Comparison of ENCODE assay signal across 8 cellular contexts in genomic region chr2:205681836-205682238, GRCh38. TPM values are rescaled to one million over a fixed set of nuclear protein-coding genes. Genes with fewer than 3 reads are reported as not detected.
DNase-seq lines count a peak whose midpoint lies in the region; TF ChIP-seq lines count a peak whose summit lies in the region.

No MANE protein-coding gene starts in this region.

- no peaks in the 10 kb centered on the region for H3K27me3 Mint-ChIP-seq in osteocyte (ENCODE audit: unreplicated experiment)

- H3K27ac Mint-ChIP-seq in osteocyte (ENCODE audit: unreplicated experiment), result peak overlapping the region; percentile 70

- POLR2A ChIA-PET in RWPE1 (lab: Yijun Ruan, JAX; ENCODE audit: low non-redundant PET), result no interaction called here

- intact Hi-C loops in esophagus squamous epithelium (cut with DNase I), result loop anchor here (10.0 kb wide), 1 partner anchor 63 kb away; no protein-coding TSS in a partner anchor

- H3K27me3 ChIP-seq in H7 (ENCODE audit: control insufficient read depth, insufficient read depth, low read length) (peaks cover 30% of the 10 kb centered on the region; the same call in 1 of the 2 replicates), esophagus squamous epithelium (peaks cover 0 to 30% (median 0%) of the 10 kb centered on the region in 4 donors)

- CTCF ChIA-PET in RWPE1 (lab: Yijun Ruan, JAX), result no interaction called here

- no peaks in the 10 kb centered on the region for H3K36me3 ChIP-seq in H7 (replicated peaks; ENCODE audit: control insufficient read depth, insufficient read depth, low read length)
- H3K36me3 ChIP-seq in esophagus squamous epithelium, result no peaks in the 10 kb centered on the region

- no peaks in the 10 kb centered on the region for H3K9me3 ChIP-seq in esophagus squamous epithelium

- peak overlapping the region; percentile 74 for H3K4me3 Mint-ChIP-seq in osteocyte (ENCODE audit: unreplicated experiment)

- H3K27ac ChIP-seq in RWPE1, result peak overlapping the region; percentile 72
- H3K27ac ChIP-seq in esophagus squamous epithelium, result peak overlapping the region; percentile 86 to 95 (median 90)

- H3K4me3 ChIP-seq in H7 (ENCODE audit: insufficient read depth, low read depth, low read length), result peak overlapping the region; percentile 81
- peak overlapping the region; percentile 55 to 80 (median 64) for H3K4me3 ChIP-seq in esophagus squamous epithelium

- TF ChIP-seq CTCF in RWPE1 (conservative IDR thresholded peaks at IDR 0.05; ENCODE audit: low read depth) (no peak), esophagus squamous epithelium (IDR thresholded peaks at IDR 0.05) (no peak), osteocyte (IDR thresholded peaks at IDR 0.05) (no peak)

- WGBS in esophagus squamous epithelium, 2 donors, result 0 to 3% methylated on average over 2 to 21 of the region's 42 CpGs

- TF ChIP-seq POLR2A in esophagus squamous epithelium (IDR thresholded peaks at IDR 0.05), result no peak

- peaks cover 51% of the 10 kb centered on the region for H3K4me1 Mint-ChIP-seq in osteocyte (ENCODE audit: unreplicated experiment)

- DNase-seq in DMS153 treated with DMSO at 0.1 percent for 48 hours (lab: John Stamatoyannopoulos, UW; ENCODE audit: unreplicated experiment), result peak; percentile 10
- no peak for DNase-seq in DMS153 (lab: John Stamatoyannopoulos, UW)
- peak; percentile 65 for DNase-seq in H7
- DNase-seq in RWPE1 (ENCODE audit: low spot score), result no peak
- no peak for DNase-seq in esophagus squamous epithelium (lab: John Stamatoyannopoulos, UW)
- no peak for DNase-seq in osteocyte (ENCODE audit: extremely low spot score, unreplicated experiment)
- no peak for DNase-seq in hepatic stellate cell (ENCODE audit: low spot score)
- DNase-seq in COLO829 (ENCODE audit: low spot score), result no peak

- no peaks in the 10 kb centered on the region for H3K9me3 Mint-ChIP-seq in osteocyte (ENCODE audit: unreplicated experiment)

- peaks cover 2 to 82% (median 7%) of the 10 kb centered on the region in 3 donors for H3K4me1 ChIP-seq in esophagus squamous epithelium

- H3K36me3 Mint-ChIP-seq in osteocyte (ENCODE audit: unreplicated experiment), result no peaks in the 10 kb centered on the region

RNA-seq across cellular contexts. Expression of gene NRP2, which starts 0.5 kb away (rescaled TPM):
- total RNA-seq in H7 (2014; rRNA removed; shearing (Covaris generic)), result 89.1 and 92.4 TPM in 2 replicates
- total RNA-seq in esophagus squamous epithelium (10 to 100 TPM in 3 of 4 donors, 1 to 10 TPM in 1; 7.1 to 58.6 (median 21.4) TPM), osteocyte (52.4 and 58.4 TPM in 2 replicates)

Comparison
In these comparisons a context has a peak if more than half of its experiments do, and no peak if none do; other contexts are left out.
1. DNase-seq: peak in DMS153 treated with DMSO at 0.1 percent for 48 hours (single experiment) and H7 (single experiment); none in DMS153 (single experiment), RWPE1 (single experiment), esophagus squamous epithelium (single experiment), osteocyte (single experiment), hepatic stellate cell (single experiment) and COLO829 (single experiment).